8 cellular contexts compared by ENCODE assay signal in the genomic region with DNA sequence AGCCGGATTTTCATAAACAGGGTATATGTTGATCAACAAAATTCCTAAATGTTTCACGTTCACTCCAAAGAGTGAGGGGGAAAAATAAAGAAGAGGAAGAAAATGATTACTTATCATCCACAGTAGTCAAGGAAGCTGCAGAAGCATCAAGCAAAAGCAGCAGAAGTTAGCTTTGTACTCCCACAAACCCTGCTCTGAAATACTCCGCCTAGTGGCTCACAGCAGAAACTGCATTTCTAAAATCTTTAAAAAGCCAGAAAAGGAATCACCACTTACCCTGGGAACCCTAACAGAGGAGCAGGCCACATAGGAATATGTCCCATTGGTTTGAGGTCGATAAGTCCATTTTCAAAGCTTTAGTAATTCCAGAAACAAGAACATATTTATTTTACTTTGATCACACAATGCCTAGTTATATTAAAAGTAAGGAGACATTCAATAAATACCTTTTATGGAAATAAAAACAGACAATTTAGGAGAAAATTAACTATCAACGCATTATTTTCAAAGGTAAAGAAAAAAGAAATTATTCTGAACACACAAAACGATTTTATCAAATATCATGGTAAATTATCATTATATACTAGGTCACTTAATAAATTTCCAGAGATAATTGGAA.
DNase-seq lines count a peak whose midpoint lies in the region; ATAC-seq, FAIRE-seq and TF ChIP-seq lines count a peak whose summit lies in the region.
"Not testable (repeated sequence)": the region's sequence is repeated elsewhere in the genome, so short reads cannot be mapped to it uniquely, and the experiment has no call there.

No MANE protein-coding gene starts in this region.

- TF ChIP-seq POLR2A in adrenal gland (IDR thresholded peaks at IDR 0.05); endothelial cell of umbilical vein (IDR thresholded peaks at IDR 0.05; ENCODE audit: low read depth, low read length): not testable (repeated sequence)

- H3K79me2 ChIP-seq in PC-3 (ENCODE audit: low read length); endothelial cell of umbilical vein (ENCODE audit: control insufficient read depth, insufficient read depth, low read length): not testable (repeated sequence)

- not testable (repeated sequence) for H3K36me3 ChIP-seq in HUES48 (ENCODE audit: control insufficient read depth, insufficient read depth, low read length); PC-3 (ENCODE audit: low read depth, low read length); adrenal gland (replicated peaks in 1 of 2); endothelial cell of umbilical vein (ENCODE audit: control insufficient read depth in 2 of 2, extremely low read depth in 1 of 2, insufficient read depth in 2 of 2, low read length in 2 of 2); thoracic aorta

- H3K4me1 ChIP-seq in HUES48 (ENCODE audit: control insufficient read depth, insufficient read depth, low read length); PC-3 (ENCODE audit: insufficient read depth, low read length); adrenal gland (replicated peaks in 1 of 2); endothelial cell of umbilical vein (ENCODE audit: control insufficient read depth, extremely low read depth, insufficient read depth, low read length); thoracic aorta (ENCODE audit: control insufficient read depth in 1 of 2, low read depth in 2 of 2): not testable (repeated sequence)

- H3K27me3 ChIP-seq in HUES48 (ENCODE audit: control insufficient read depth, insufficient read depth, low read length); PC-3 (ENCODE audit: low read length); adrenal gland; endothelial cell of umbilical vein (ENCODE audit: control insufficient read depth in 2 of 2, insufficient read depth in 2 of 2, low read length in 2 of 2); thoracic aorta (replicated peaks; ENCODE audit: insufficient read depth): not testable (repeated sequence)

- H3K9ac ChIP-seq in HUES48 (ENCODE audit: low read depth, low read length); PC-3 (ENCODE audit: low read length); endothelial cell of umbilical vein (replicated peaks; ENCODE audit: extremely low read depth, insufficient read depth, low read length): not testable (repeated sequence)

- intact Hi-C loops in PC-3 (cut with micrococcal nuclease); adrenal gland (cut with DNase I); endothelial cell of umbilical vein (cut with micrococcal nuclease): not testable (repeated sequence)

- WGBS in adrenal gland, 4 donors: 28 to 31% (median 29%) methylated on average over 6 of the region's 6 CpGs

- H3K4me3 ChIP-seq in GM12865 (ENCODE audit: low read depth, low read length); PC-3 (ENCODE audit: low read length); adrenal gland; endothelial cell of umbilical vein (replicated peaks in 1 of 3; ENCODE audit: insufficient read depth in 1 of 3, low read depth in 1 of 3, low read length in 3 of 3); thoracic aorta: not testable (repeated sequence)
- H3K4me3 ChIP-seq in HUES48 (ENCODE audit: low read depth, low read length): 0 out of 2 replicates have a peak overlapping the region, but pooled peaks have one; percentile 21

- H4K20me1 ChIP-seq in PC-3 (ENCODE audit: low read length); endothelial cell of umbilical vein (replicated peaks; ENCODE audit: control insufficient read depth, extremely low read depth, insufficient read depth, low read length): not testable (repeated sequence)

- dilution Hi-C loops in endothelial cell of umbilical vein (cut with MboI; ENCODE audit: extremely low pct_ligation_motif_present, low sequenced_read_pairs): not testable (repeated sequence)

- DNase-seq in GM12865 (ENCODE audit: low read depth): peak; percentile 17
- DNase-seq in PC-3: peak; percentile 43
- not testable (repeated sequence) for DNase-seq in adrenal gland; endothelial cell of umbilical vein (ENCODE audit: low read depth, low spot score); thoracic aorta (ENCODE audit: low spot score)
- peak; percentile 11 for DNase-seq in iPS-NIHi7 (ENCODE audit: extremely low spot score)

- BruUV-seq in PC-3 (replicated peaks; lab: Mats Ljungman, UMichigan); endothelial cell of umbilical vein (replicated peaks; lab: Mats Ljungman, UMichigan): not testable (repeated sequence)

- not testable (repeated sequence) for H3K4me2 ChIP-seq in PC-3 (ENCODE audit: low read length); endothelial cell of umbilical vein (ENCODE audit: insufficient read depth, low read length)

- H3K9me1 ChIP-seq in endothelial cell of umbilical vein (replicated peaks; ENCODE audit: control insufficient read depth, extremely low read depth, insufficient read depth, low read length): not testable (repeated sequence)

- CTCF ChIA-PET in PC-3 (lab: Charles Lee); endothelial cell of umbilical vein (lab: Charles Lee): not testable (repeated sequence)

- H3K9me3 ChIP-seq in HUES48 (ENCODE audit: control insufficient read depth, insufficient read depth, low read length): peaks cover 72% of the 10 kb centered on the region
- H3K9me3 ChIP-seq in PC-3 (ENCODE audit: low read length); adrenal gland (replicated peaks in 1 of 3); endothelial cell of umbilical vein (replicated peaks; ENCODE audit: control insufficient read depth, insufficient read depth, low read length); thoracic aorta: not testable (repeated sequence)

- POLR2A ChIA-PET in PC-3 (lab: Charles Lee; ENCODE audit: unreplicated experiment); endothelial cell of umbilical vein (lab: Charles Lee): not testable (repeated sequence)

- not testable (repeated sequence) for H3K27ac ChIP-seq in C4-2B; HUES48 (ENCODE audit: low read depth, low read length); PC-3 (ENCODE audit: low read length); adrenal gland; endothelial cell of umbilical vein (ENCODE audit: insufficient read depth, low read depth, low read length); thoracic aorta

- H3F3A ChIP-seq in PC-3 (ENCODE audit: low read length, unreplicated experiment): not testable (repeated sequence)

- ATAC-seq in PC-3; thoracic aorta (ENCODE audit: insufficient number of reproducible peaks, low FRiP score, low read depth): not testable (repeated sequence)

- H3K9me2 ChIP-seq in PC-3 (replicated peaks; ENCODE audit: low read length): not testable (repeated sequence)

- not testable (repeated sequence) for H2AFZ ChIP-seq in PC-3 (ENCODE audit: low read length); endothelial cell of umbilical vein (ENCODE audit: low read depth, low read length)

- TF ChIP-seq CTCF in C4-2B (conservative IDR thresholded peaks at IDR 0.05) (peak; percentile 82), GM12865 (IDR thresholded peaks at IDR 0.05; ENCODE audit: insufficient read depth, low read depth, low read length, missing control alignments) (peak; percentile 55), PC-3 (conservative IDR thresholded peaks at IDR 0.05; ENCODE audit: low read depth, low read length) (peak; percentile 54), adrenal gland (IDR thresholded peaks at IDR 0.05) (peak; percentile 6 to 43 (median 24)), endothelial cell of umbilical vein (IDR thresholded peaks at IDR 0.05; ENCODE audit: extremely low read depth in 1 of 2, insufficient read depth in 1 of 2, low read depth in 1 of 2, low read length in 2 of 2) (peak; percentile 5 to 16), thoracic aorta (IDR thresholded peaks at IDR 0.05) (peak; percentile 27)

- FAIRE-seq in endothelial cell of umbilical vein (lab: Jason Lieb, UNC): not testable (repeated sequence)

Comparison
In these comparisons a context has a peak if more than half of its experiments do, and no peak if none do; other contexts are left out.
1. CTCF ChIP-seq: peak in every context shown above with its lines; median percentile 82 in C4-2B; 55 in GM12865; 54 in PC-3; 27 in thoracic aorta; 24 in adrenal gland; 10 in endothelial cell of umbilical vein.